In genomic region chr19:48203794-48204628, GRCh38 we compare ENCODE assay signal across 9 cellular contexts. TPM values are rescaled to one million over a fixed set of nuclear protein-coding genes. Genes with fewer than 3 reads are reported as not detected.
A peak's percentile ranks its signal among the peaks of the same experiment; 100 is the strongest.
DNase-seq lines count a peak whose midpoint lies in the region; ATAC-seq and TF ChIP-seq lines count a peak whose summit lies in the region.
"Had no signal": no experiment of that assay in that cellular context is flagged by ENCODE, and none has a peak within 500 bp of the region (broad histone marks: within the 10 kb centered on the region; RNA-seq: fewer than 3 reads in every experiment).

No MANE protein-coding gene starts in this region.

- POLR2A ChIA-PET in activated CD4-positive, alpha-beta T cell treated with anti-CD3 and anti-CD28 coated beads, Interleukin-2, amount 10 ng/mL, durations not matched to agents 7 days and 5 days (lab: Charles Lee) = interaction anchor here (0.6 to 1.5 kb wide), 5 partner anchors 34 to 643 kb away, joined by 3 to 9 read pairs (median 6); partner anchors contain the start of genes CARD8, LIG1 and ZSWIM9

- H3K27me3 ChIP-seq in BLaER1 treated with 17β-estradiol and CSF1 and Interleukin-3, amounts not matched to agents 10 nM and 100 nM = no peaks in the 10 kb centered on the region
- no peaks in the 10 kb centered on the region for H3K27me3 ChIP-seq in left lung

- H3K4me1 ChIP-seq in BLaER1 treated with 17β-estradiol and CSF1 and Interleukin-3, amounts not matched to agents 10 nM and 100 nM = peaks cover 19 to 40% (median 26%) of the 10 kb centered on the region in 10 experiments
- H3K4me1 ChIP-seq in left lung = peaks cover 11 to 13% of the 10 kb centered on the region in 2 donors

- H3K4me3 ChIP-seq in BLaER1 treated with 17β-estradiol and CSF1 and Interleukin-3, amounts not matched to agents 10 nM and 100 nM = peak overlapping the region; percentile 66 to 81 (median 72)
- H3K4me3 ChIP-seq in left lung = peak overlapping the region; percentile 53 to 69

- no peak overlapping the region for H3K4me3 Mint-ChIP-seq in activated CD4-positive, alpha-beta T cell treated with anti-CD3 and anti-CD28 coated beads, Interleukin-2, amount 10 ng/mL, durations not matched to agents 7 days and 5 days
- H3K4me3 Mint-ChIP-seq: brain had no signal

- H3K36me3 Mint-ChIP-seq in activated CD4-positive, alpha-beta T cell treated with anti-CD3 and anti-CD28 coated beads, Interleukin-2, amount 10 ng/mL, durations not matched to agents 7 days and 5 days (ENCODE audit: low read depth) = peaks cover 18% of the 10 kb centered on the region

- no peaks in the 10 kb centered on the region for H3K27me3 Mint-ChIP-seq in activated CD4-positive, alpha-beta T cell treated with anti-CD3 and anti-CD28 coated beads, Interleukin-2, amount 10 ng/mL, durations not matched to agents 7 days and 5 days
- H3K27me3 Mint-ChIP-seq: brain had no signal

- CTCF ChIA-PET in activated CD4-positive, alpha-beta T cell treated with anti-CD3 and anti-CD28 coated beads, Interleukin-2, amount 10 ng/mL, durations not matched to agents 7 days and 5 days (lab: Charles Lee) = interaction anchor here (0.7 to 3.1 kb wide), 12 partner anchors 8 to 130 kb away, joined by 3 to 14 read pairs (median 4); partner anchors contain the start of gene ZSWIM9

- H4K20me1 ChIP-seq in BLaER1 treated with 17β-estradiol and CSF1 and Interleukin-3, amounts not matched to agents 10 nM and 100 nM = no peaks in the 10 kb centered on the region; a peak in 1 of 22 replicates

- H3K9ac ChIP-seq in BLaER1 treated with 17β-estradiol and CSF1 and Interleukin-3, amounts not matched to agents 10 nM and 100 nM = peak overlapping the region; percentile 67 to 84 (median 81)

- intact Hi-C loops in left lung (cut with DNase I) = no loop called here

- ATAC-seq in GM19351 (IDR thresholded peaks at IDR 0.05; ENCODE audit: unreplicated experiment) (peak; percentile 97), HG03469 (IDR thresholded peaks at IDR 0.05; ENCODE audit: unreplicated experiment) (peak; percentile 56), left lung (peak; percentile 99)

- H3K27ac ChIP-seq in BLaER1 treated with 17β-estradiol and CSF1 and Interleukin-3, amounts not matched to agents 10 nM and 100 nM = peak overlapping the region; percentile 48 to 74 (median 64); a peak in 20 of 22 replicates
- H3K27ac ChIP-seq in left lung = peak overlapping the region; percentile 58 to 82

- peaks cover 0 to 30% (median 10%) of the 10 kb centered on the region in 11 experiments; a peak in 13 of 22 replicates for H3K36me3 ChIP-seq in BLaER1 treated with 17β-estradiol and CSF1 and Interleukin-3, amounts not matched to agents 10 nM and 100 nM
- H3K36me3 ChIP-seq in left lung = no peaks in the 10 kb centered on the region

- H3K4me2 ChIP-seq in BLaER1 treated with 17β-estradiol and CSF1 and Interleukin-3, amounts not matched to agents 10 nM and 100 nM = peak overlapping the region; percentile 77 to 98 (median 90)

- no peaks in the 10 kb centered on the region for H3K9me3 Mint-ChIP-seq in activated CD4-positive, alpha-beta T cell treated with anti-CD3 and anti-CD28 coated beads, Interleukin-2, amount 10 ng/mL, durations not matched to agents 7 days and 5 days
- H3K9me3 Mint-ChIP-seq: brain had no signal

- H3K4me1 Mint-ChIP-seq in activated CD4-positive, alpha-beta T cell treated with anti-CD3 and anti-CD28 coated beads, Interleukin-2, amount 10 ng/mL, durations not matched to agents 7 days and 5 days = peaks cover 29% of the 10 kb centered on the region

- DNase-seq in NCI-H526 treated with DMSO at 0.1 percent for 48 hours (lab: John Stamatoyannopoulos, UW) (peak; percentile 97), dermis blood vessel endothelial cell (peak; percentile 97), left lung (peak; percentile 94 to 95)
- peak; percentile 95 for DNase-seq in activated CD4-positive, alpha-beta T cell treated with anti-CD3 and anti-CD28 coated beads, Interleukin-2, amount 10 ng/mL, durations not matched to agents 7 days and 5 days
- DNase-seq in stimulated activated CD4-positive, alpha-beta T cell treated with anti-CD3 and anti-CD28 coated beads, Interleukin-2, amount 100 ng/mL, for 4 hours (ENCODE audit: low read depth) = peak; percentile 84

- no peaks in the 10 kb centered on the region for H3K9me3 ChIP-seq in BLaER1 treated with 17β-estradiol and CSF1 and Interleukin-3, amounts not matched to agents 10 nM and 100 nM (replicated peaks in 1 of 11)
- no peaks in the 10 kb centered on the region for H3K9me3 ChIP-seq in left lung

- TF ChIP-seq CTCF in left lung (IDR thresholded peaks at IDR 0.05) = no peak

- no peak overlapping the region for H3K27ac Mint-ChIP-seq in activated CD4-positive, alpha-beta T cell treated with anti-CD3 and anti-CD28 coated beads, Interleukin-2, amount 10 ng/mL, durations not matched to agents 7 days and 5 days
- H3K27ac Mint-ChIP-seq: brain had no signal

RNA-seq across cellular contexts. Expression of gene ZSWIM9, which starts 33.5 kb away (rescaled TPM):
- total RNA-seq in activated CD4-positive, alpha-beta T cell treated with anti-CD3 and anti-CD28 coated beads, Interleukin-2, amount 10 ng/mL, durations not matched to agents 7 days and 5 days = 1 to 10 TPM; 6.9 to 9.3 TPM
- total RNA-seq in dermis blood vessel endothelial cell = 3.1 and 5.0 TPM in 2 replicates
- total RNA-seq in left lung = 1 to 10 TPM; 6.5 to 6.6 TPM

RNA-seq across cellular contexts. Expression of gene LIG1, which starts 33.9 kb away (rescaled TPM):
- total RNA-seq in activated CD4-positive, alpha-beta T cell treated with anti-CD3 and anti-CD28 coated beads, Interleukin-2, amount 10 ng/mL, durations not matched to agents 7 days and 5 days = 100 to 1,000 TPM; 200 to 206 TPM
- 32.5 and 46.9 TPM in 2 replicates for total RNA-seq in dermis blood vessel endothelial cell
- total RNA-seq in left lung = 10 to 100 TPM; 26.7 to 27.4 TPM

RNA-seq across cellular contexts. Expression of gene CARD8, which starts 51.7 kb away (rescaled TPM):
- total RNA-seq in activated CD4-positive, alpha-beta T cell treated with anti-CD3 and anti-CD28 coated beads, Interleukin-2, amount 10 ng/mL, durations not matched to agents 7 days and 5 days = 100 to 1,000 TPM; 174 to 189 TPM
- 104 and 112 TPM in 2 replicates for total RNA-seq in dermis blood vessel endothelial cell
- total RNA-seq in left lung = 10 to 100 TPM; 51.3 to 92.3 TPM

Comparison
In these comparisons a context has a peak if more than half of its experiments do, and no peak if none do; other contexts are left out.
1. Peak in every context shown above with its lines: DNase-seq, ATAC-seq, H3K4me3 ChIP-seq and H3K27ac ChIP-seq.